13 cellular contexts compared by ENCODE assay signal in genomic region chr12:23049180-23049579, GRCh38.
DNase-seq lines count a peak whose midpoint lies in the region; ATAC-seq lines count a peak whose summit lies in the region.
"Had no signal": no experiment of that assay in that cellular context is flagged by ENCODE, and none has a peak within 500 bp of the region (broad histone marks: within the 10 kb centered on the region; RNA-seq: fewer than 3 reads in every experiment).

No MANE protein-coding gene starts in this region.

- no peak overlapping the region for H3K18ac ChIP-seq in mesendoderm (ENCODE audit: low read length)

- H4K5ac ChIP-seq in mesendoderm (ENCODE audit: low read length): no peak overlapping the region

- H3K36me3 ChIP-seq in mesendoderm (ENCODE audit: control insufficient read depth, insufficient read depth, low read length): no peaks in the 10 kb centered on the region
- H3K36me3 ChIP-seq: left ventricle myocardium inferior had no signal

- H3K4ac ChIP-seq in mesendoderm (ENCODE audit: low read depth, low read length): no peak overlapping the region

- intact Hi-C loops in left ventricle myocardium superior (cut with micrococcal nuclease): no loop called here

- ATAC-seq in GM19043 (IDR thresholded peaks at IDR 0.05; ENCODE audit: low read depth, unreplicated experiment): peak; percentile 80
- ATAC-seq in HG03095 (IDR thresholded peaks at IDR 0.05; ENCODE audit: unreplicated experiment): peak; percentile 89
- ATAC-seq in HG02588 (IDR thresholded peaks at IDR 0.05; ENCODE audit: unreplicated experiment): no peak
- ATAC-seq in left ventricle myocardium superior: no peak
- ATAC-seq: sciatic nerve had no signal

- no peak overlapping the region for H2AK5ac ChIP-seq in mesendoderm (ENCODE audit: low read length)

- H3K79me1 ChIP-seq in mesendoderm (ENCODE audit: low read length): no peaks in the 10 kb centered on the region

- no peaks in the 10 kb centered on the region for H3K4me1 ChIP-seq in mesendoderm (ENCODE audit: control insufficient read depth, low read depth, low read length)
- H3K4me1 ChIP-seq: left ventricle myocardium inferior had no signal

- no CpG with 5 or more reads among the region's 1 CpG for WGBS in mesendoderm (ENCODE audit: extremely low coverage, insufficient coverage, low lambda C conversion rate)

- H2BK120ac ChIP-seq in mesendoderm (ENCODE audit: low read depth, low read length): no peak overlapping the region

- no peaks in the 10 kb centered on the region for H3K79me2 ChIP-seq in mesendoderm (ENCODE audit: control insufficient read depth, insufficient read depth, low read length)

- H4K8ac ChIP-seq in mesendoderm (ENCODE audit: low read depth, low read length): no peak overlapping the region

- DNase-seq in A172 (ENCODE audit: low spot score): peak; percentile 4
- DNase-seq in RKO (ENCODE audit: low spot score): peak; percentile 17
- DNase-seq in left ventricle myocardium superior: no peak
- no peak for DNase-seq in mesendoderm
- no peak for DNase-seq in activated CD4-positive, alpha-beta T cell treated with anti-CD3 and anti-CD28 coated beads, Interleukin-2, amount 50 U/mL, for 1 hour
- DNase-seq: activated naive CD8-positive, alpha-beta T cell treated with anti-CD3 and anti-CD28 coated beads for 36 hours; left ventricle myocardium inferior; NCI-H226; stimulated activated naive CD4-positive, alpha-beta T cell had no signal

- no peak overlapping the region for H3K4me3 ChIP-seq in mesendoderm (ENCODE audit: low read length)
- H3K4me3 ChIP-seq: left ventricle myocardium inferior had no signal

- no peak overlapping the region for H3K4me2 ChIP-seq in mesendoderm (ENCODE audit: low read length)

- no peak overlapping the region for H3K56ac ChIP-seq in mesendoderm (ENCODE audit: low read length)

- no peak overlapping the region for H3K23ac ChIP-seq in mesendoderm (ENCODE audit: low read length)

- H3K9ac ChIP-seq in mesendoderm (ENCODE audit: low read length): no peak overlapping the region

- no peak overlapping the region for H2BK5ac ChIP-seq in mesendoderm (ENCODE audit: low read length)

- H3K27ac ChIP-seq in mesendoderm (ENCODE audit: low read depth, low read length): no peak overlapping the region
- H3K27ac ChIP-seq: left ventricle myocardium inferior had no signal

- H3K27me3 ChIP-seq in mesendoderm (ENCODE audit: insufficient read depth, low read length, poor library complexity): no peaks in the 10 kb centered on the region

- no peak overlapping the region for H2BK15ac ChIP-seq in mesendoderm (replicated peaks; ENCODE audit: low read depth)

Comparison
In these comparisons a context has a peak if more than half of its experiments do, and no peak if none do; other contexts are left out.
1. DNase-seq: peak in A172 (single experiment) and RKO (single experiment); none in left ventricle myocardium superior (single experiment), mesendoderm (single experiment) and activated CD4-positive, alpha-beta T cell treated with anti-CD3 and anti-CD28 coated beads, Interleukin-2, amount 50 U/mL, for 1 hour (single experiment).
2. ATAC-seq: peak in GM19043 (single experiment) and HG03095 (single experiment); none in HG02588 (single experiment) and left ventricle myocardium superior (single experiment).